In genomic region chr15:89404023-89404422, GRCh38 we compare ENCODE assay signal across 23 cellular contexts.
"Had no signal": no experiment of that assay in that cellular context is flagged by ENCODE, and none has a peak within 500 bp of the region (broad histone marks: within the 10 kb centered on the region; RNA-seq: fewer than 3 reads in every experiment).

No MANE protein-coding gene starts in this region.

- H3K4me3 Mint-ChIP-seq: mesothelial cell of epicardium had no signal

- H3K9me3 ChIP-seq: esophagus muscularis mucosa, gastroesophageal sphincter, heart left ventricle, left lung, lower lobe of right lung, mucosa of descending colon had no signal

- H3K9me3 Mint-ChIP-seq: mesothelial cell of epicardium had no signal

- H3K36me3 Mint-ChIP-seq: mesothelial cell of epicardium had no signal

- H3K4me3 ChIP-seq: coronary artery, dorsolateral prefrontal cortex, esophagus muscularis mucosa, gastroesophageal sphincter, heart left ventricle, left lung, lower lobe of right lung, mucosa of descending colon had no signal

- FAIRE-seq: colon, endothelial cell of umbilical vein, frontal cortex, islet of Langerhans, keratinocyte had no signal

- H3K27ac Mint-ChIP-seq: mesothelial cell of epicardium, naive B cell had no signal

- H3K36me3 ChIP-seq: esophagus muscularis mucosa, gastroesophageal sphincter, heart left ventricle, left lung, lower lobe of right lung had no signal

- DNase-seq: dermis blood vessel endothelial cell; dorsolateral prefrontal cortex; effector CD4-positive, alpha-beta T cell; effector memory CD4-positive, alpha-beta T cell; foreskin keratinocyte; heart left ventricle; hippocampal formation; left cardiac atrium; left lung; left ventricle myocardium superior; lower lobe of right lung; mesenchymal stem cell; mucosa of descending colon; naive B cell had no signal

- ATAC-seq: foreskin keratinocyte, gastroesophageal sphincter, heart left ventricle, left cardiac atrium, left lung, left ventricle myocardium superior, lower lobe of right lung, mucosa of descending colon had no signal

- H3K27ac ChIP-seq: coronary artery, dorsolateral prefrontal cortex, foreskin keratinocyte, gastroesophageal sphincter, heart left ventricle, left lung, lower lobe of right lung had no signal

- H3K4me1 ChIP-seq: foreskin keratinocyte had no signal
